1 cellular context compared by ENCODE assay signal in the genomic region with DNA sequence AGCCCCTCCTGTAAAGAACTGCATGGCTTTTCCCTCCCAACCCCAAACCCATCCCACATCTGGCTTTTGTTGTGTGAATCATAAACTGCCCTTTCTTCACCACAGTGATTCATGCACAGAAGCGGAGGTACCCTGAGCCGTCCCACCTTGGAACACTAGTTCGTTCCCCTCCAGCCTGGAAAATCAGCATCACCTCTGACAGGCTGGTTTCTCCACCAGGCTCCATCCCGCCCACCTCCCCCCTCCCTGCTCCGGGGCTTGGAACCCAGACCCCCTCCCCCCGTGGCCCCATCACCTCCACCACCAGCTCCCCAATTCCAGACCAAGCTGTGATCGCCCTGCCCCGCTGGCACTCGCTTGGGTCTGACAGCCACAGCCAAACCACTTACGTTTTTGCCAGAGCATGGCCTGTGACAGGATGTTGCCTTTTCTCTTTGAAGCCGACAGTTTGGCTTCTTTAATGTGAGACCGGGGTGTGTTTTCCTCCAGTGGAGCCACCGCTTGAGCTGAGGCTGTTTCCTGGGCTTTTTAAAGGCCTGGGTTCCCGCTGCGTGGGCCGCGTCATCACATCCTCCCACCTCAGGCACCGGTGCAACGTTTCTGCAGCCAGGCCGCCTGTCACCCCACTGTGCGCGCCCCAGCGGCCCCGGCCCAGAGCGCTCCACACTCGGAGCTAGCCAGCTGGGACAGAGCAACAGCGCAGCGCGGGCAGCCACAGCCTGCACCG.
A peak's percentile ranks its signal among the peaks of the same experiment; 100 is the strongest.
TF ChIP-seq lines count a peak whose summit lies in the region.

A gene with protein sequence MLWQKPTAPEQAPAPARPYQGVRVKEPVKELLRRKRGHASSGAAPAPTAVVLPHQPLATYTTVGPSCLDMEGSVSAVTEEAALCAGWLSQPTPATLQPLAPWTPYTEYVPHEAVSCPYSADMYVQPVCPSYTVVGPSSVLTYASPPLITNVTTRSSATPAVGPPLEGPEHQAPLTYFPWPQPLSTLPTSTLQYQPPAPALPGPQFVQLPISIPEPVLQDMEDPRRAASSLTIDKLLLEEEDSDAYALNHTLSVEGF (minus strand): TSS at position 503 of the 727 bp plus-strand sequence. CDS start 98 bp downstream, at position 405.

TF ChIP-seq in GM12878, 131 proteins besides CTCF, POLR2A, EP300 and RAD21 (continued from another document):
- TF ChIP-seq, protein P1, sequence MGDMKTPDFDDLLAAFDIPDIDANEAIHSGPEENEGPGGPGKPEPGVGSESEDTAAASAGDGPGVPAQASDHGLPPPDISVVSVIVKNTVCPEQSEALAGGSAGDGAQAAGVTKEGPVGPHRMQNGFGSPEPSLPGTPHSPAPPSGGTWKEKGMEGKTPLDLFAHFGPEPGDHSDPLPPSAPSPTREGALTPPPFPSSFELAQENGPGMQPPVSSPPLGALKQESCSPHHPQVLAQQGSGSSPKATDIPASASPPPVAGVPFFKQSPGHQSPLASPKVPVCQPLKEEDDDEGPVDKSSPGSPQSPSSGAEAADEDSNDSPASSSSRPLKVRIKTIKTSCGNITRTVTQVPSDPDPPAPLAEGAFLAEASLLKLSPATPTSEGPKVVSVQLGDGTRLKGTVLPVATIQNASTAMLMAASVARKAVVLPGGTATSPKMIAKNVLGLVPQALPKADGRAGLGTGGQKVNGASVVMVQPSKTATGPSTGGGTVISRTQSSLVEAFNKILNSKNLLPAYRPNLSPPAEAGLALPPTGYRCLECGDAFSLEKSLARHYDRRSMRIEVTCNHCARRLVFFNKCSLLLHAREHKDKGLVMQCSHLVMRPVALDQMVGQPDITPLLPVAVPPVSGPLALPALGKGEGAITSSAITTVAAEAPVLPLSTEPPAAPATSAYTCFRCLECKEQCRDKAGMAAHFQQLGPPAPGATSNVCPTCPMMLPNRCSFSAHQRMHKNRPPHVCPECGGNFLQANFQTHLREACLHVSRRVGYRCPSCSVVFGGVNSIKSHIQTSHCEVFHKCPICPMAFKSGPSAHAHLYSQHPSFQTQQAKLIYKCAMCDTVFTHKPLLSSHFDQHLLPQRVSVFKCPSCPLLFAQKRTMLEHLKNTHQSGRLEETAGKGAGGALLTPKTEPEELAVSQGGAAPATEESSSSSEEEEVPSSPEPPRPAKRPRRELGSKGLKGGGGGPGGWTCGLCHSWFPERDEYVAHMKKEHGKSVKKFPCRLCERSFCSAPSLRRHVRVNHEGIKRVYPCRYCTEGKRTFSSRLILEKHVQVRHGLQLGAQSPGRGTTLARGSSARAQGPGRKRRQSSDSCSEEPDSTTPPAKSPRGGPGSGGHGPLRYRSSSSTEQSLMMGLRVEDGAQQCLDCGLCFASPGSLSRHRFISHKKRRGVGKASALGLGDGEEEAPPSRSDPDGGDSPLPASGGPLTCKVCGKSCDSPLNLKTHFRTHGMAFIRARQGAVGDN (IDR thresholded peaks at IDR 0.05), result peak; percentile 87
- TF ChIP-seq MYC (IDR thresholded peaks at IDR 0.05; ENCODE audit: insufficient read depth, insufficient read length, insufficient replicate concordance, low read length, severe bottlenecking) (no peak), SUPT20H (IDR thresholded peaks at IDR 0.05; ENCODE audit: borderline replicate concordance, control insufficient read depth, low read depth, low read length) (no peak), EZH2 (IDR thresholded peaks at IDR 0.05; ENCODE audit: borderline replicate concordance, control insufficient read depth, low read depth, low read length) (no peak), IKZF1 (conservative IDR thresholded peaks at IDR 0.05) (no peak), PAX8 (IDR thresholded peaks at IDR 0.05) (no peak), NFYA (IDR thresholded peaks at IDR 0.05; ENCODE audit: borderline replicate concordance, low read depth, low read length) (no peak), POLR2AphosphoS2 (IDR thresholded peaks at IDR 0.05; ENCODE audit: low read depth, low read length) (peak; percentile 91; the same call in 1 of the 2 replicates), NFXL1 (IDR thresholded peaks at IDR 0.05; ENCODE audit: borderline replicate concordance) (no peak), ZBTB33 (IDR thresholded peaks at IDR 0.05) (no peak), RELB (IDR thresholded peaks at IDR 0.05; ENCODE audit: low read depth) (no peak), POU2F2 (IDR thresholded peaks at IDR 0.05; ENCODE audit: borderline replicate concordance, low read depth, low read length) (peak; percentile 84; the same call in 2 of the 3 replicates), GATAD2B (conservative IDR thresholded peaks at IDR 0.05; ENCODE audit: low read depth) (no peak), ZNF207 (IDR thresholded peaks at IDR 0.05; ENCODE audit: borderline replicate concordance) (0 out of 2 replicates have a peak, but pooled peaks have one; percentile 38), CREM (IDR thresholded peaks at IDR 0.05; ENCODE audit: low read depth) (peak; percentile 84), STAT1 (conservative IDR thresholded peaks at IDR 0.05) (no peak), ZBED1 (IDR thresholded peaks at IDR 0.05; ENCODE audit: borderline replicate concordance) (peak; percentile 35; the same call in 1 of the 2 replicates), ZNF384 (IDR thresholded peaks at IDR 0.05; ENCODE audit: borderline replicate concordance, low read depth, low read length) (no peak), KAT2A (conservative IDR thresholded peaks at IDR 0.05; ENCODE audit: control insufficient read depth, low read depth, low read length) (no peak), ZNF622 (IDR thresholded peaks at IDR 0.05) (no peak), JUNB (IDR thresholded peaks at IDR 0.05) (no peak), ATF7 (IDR thresholded peaks at IDR 0.05; ENCODE audit: low read depth) (peak; percentile 52), DPF2 (IDR thresholded peaks at IDR 0.05) (peak; percentile 99), NR2C2 (IDR thresholded peaks at IDR 0.05; ENCODE audit: borderline replicate concordance, control insufficient read depth, insufficient read length, low read depth) (no peak), CBFB (IDR thresholded peaks at IDR 0.05; ENCODE audit: low read depth) (peak; percentile 76), SMAD5 (IDR thresholded peaks at IDR 0.05; ENCODE audit: low read depth) (peak; percentile 83; the same call in 1 of the 2 replicates), PML (IDR thresholded peaks at IDR 0.05; ENCODE audit: low read length) (peak; percentile 97), NFIC (IDR thresholded peaks at IDR 0.05; ENCODE audit: low read depth, low read length) (no peak)
- TF ChIP-seq, protein P2, sequence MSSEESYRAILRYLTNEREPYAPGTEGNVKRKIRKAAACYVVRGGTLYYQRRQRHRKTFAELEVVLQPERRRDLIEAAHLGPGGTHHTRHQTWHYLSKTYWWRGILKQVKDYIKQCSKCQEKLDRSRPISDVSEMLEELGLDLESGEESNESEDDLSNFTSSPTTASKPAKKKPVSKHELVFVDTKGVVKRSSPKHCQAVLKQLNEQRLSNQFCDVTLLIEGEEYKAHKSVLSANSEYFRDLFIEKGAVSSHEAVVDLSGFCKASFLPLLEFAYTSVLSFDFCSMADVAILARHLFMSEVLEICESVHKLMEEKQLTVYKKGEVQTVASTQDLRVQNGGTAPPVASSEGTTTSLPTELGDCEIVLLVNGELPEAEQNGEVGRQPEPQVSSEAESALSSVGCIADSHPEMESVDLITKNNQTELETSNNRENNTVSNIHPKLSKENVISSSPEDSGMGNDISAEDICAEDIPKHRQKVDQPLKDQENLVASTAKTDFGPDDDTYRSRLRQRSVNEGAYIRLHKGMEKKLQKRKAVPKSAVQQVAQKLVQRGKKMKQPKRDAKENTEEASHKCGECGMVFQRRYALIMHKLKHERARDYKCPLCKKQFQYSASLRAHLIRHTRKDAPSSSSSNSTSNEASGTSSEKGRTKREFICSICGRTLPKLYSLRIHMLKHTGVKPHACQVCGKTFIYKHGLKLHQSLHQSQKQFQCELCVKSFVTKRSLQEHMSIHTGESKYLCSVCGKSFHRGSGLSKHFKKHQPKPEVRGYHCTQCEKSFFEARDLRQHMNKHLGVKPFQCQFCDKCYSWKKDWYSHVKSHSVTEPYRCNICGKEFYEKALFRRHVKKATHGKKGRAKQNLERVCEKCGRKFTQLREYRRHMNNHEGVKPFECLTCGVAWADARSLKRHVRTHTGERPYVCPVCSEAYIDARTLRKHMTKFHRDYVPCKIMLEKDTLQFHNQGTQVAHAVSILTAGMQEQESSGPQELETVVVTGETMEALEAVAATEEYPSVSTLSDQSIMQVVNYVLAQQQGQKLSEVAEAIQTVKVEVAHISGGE (CRISPR knock-in tag; IDR thresholded peaks at IDR 0.05), result no peak; the same call in 1 of the 2 replicates
- TF ChIP-seq, protein P3, sequence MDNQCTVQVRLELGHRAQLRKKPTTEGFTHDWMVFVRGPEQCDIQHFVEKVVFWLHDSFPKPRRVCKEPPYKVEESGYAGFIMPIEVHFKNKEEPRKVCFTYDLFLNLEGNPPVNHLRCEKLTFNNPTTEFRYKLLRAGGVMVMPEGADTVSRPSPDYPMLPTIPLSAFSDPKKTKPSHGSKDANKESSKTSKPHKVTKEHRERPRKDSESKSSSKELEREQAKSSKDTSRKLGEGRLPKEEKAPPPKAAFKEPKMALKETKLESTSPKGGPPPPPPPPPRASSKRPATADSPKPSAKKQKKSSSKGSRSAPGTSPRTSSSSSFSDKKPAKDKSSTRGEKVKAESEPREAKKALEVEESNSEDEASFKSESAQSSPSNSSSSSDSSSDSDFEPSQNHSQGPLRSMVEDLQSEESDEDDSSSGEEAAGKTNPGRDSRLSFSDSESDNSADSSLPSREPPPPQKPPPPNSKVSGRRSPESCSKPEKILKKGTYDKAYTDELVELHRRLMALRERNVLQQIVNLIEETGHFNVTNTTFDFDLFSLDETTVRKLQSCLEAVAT (IDR thresholded peaks at IDR 0.05), result peak; percentile 62
- TF ChIP-seq, protein P4, sequence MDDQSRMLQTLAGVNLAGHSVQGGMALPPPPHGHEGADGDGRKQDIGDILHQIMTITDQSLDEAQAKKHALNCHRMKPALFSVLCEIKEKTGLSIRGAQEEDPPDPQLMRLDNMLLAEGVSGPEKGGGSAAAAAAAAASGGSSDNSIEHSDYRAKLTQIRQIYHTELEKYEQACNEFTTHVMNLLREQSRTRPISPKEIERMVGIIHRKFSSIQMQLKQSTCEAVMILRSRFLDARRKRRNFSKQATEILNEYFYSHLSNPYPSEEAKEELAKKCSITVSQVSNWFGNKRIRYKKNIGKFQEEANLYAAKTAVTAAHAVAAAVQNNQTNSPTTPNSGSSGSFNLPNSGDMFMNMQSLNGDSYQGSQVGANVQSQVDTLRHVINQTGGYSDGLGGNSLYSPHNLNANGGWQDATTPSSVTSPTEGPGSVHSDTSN (IDR thresholded peaks at IDR 0.05; ENCODE audit: insufficient replicate concordance, low read depth, low read length), result peak; percentile 30
TF ChIP-seq in GM12878: peak in this region for 48.
